10 cellular contexts compared by ENCODE assay signal in genomic region chr11:64131657-64132387, GRCh38. TPM values are rescaled to one million over a fixed set of nuclear protein-coding genes. Genes with fewer than 3 reads are reported as not detected.
DNase-seq lines count a peak whose midpoint lies in the region; FAIRE-seq and TF ChIP-seq lines count a peak whose summit lies in the region.
"Had no signal": no experiment of that assay in that cellular context is flagged by ENCODE, and none has a peak within 500 bp of the region (broad histone marks: within the 10 kb centered on the region; RNA-seq: fewer than 3 reads in every experiment).

No MANE protein-coding gene starts in this region.

- peak overlapping the region; percentile 27 for H3K27ac Mint-ChIP-seq in neural crest cell (ENCODE audit: unreplicated experiment)
- H3K27ac Mint-ChIP-seq: activated naive CD8-positive, alpha-beta T cell treated with anti-CD3 and anti-CD28 coated beads for 36 hours; nephron progenitor cell had no signal

- no peak for FAIRE-seq in HTR-8/SVneo (lab: Jason Lieb, UNC)

- WGBS in sigmoid colon, 2 donors = 57 to 84% methylated on average over 12 of the region's 12 CpGs

- no peaks in the 10 kb centered on the region for H3K9me3 Mint-ChIP-seq in neural crest cell
- H3K9me3 Mint-ChIP-seq: activated naive CD8-positive, alpha-beta T cell treated with anti-CD3 and anti-CD28 coated beads for 36 hours; central memory CD8-positive, alpha-beta T cell; nephron progenitor cell had no signal

- no peak overlapping the region for H3K4me3 Mint-ChIP-seq in neural crest cell
- H3K4me3 Mint-ChIP-seq: activated naive CD8-positive, alpha-beta T cell treated with anti-CD3 and anti-CD28 coated beads for 36 hours; central memory CD8-positive, alpha-beta T cell; nephron progenitor cell had no signal

- intact Hi-C loops in sigmoid colon (cut with DNase I) = no loop called here

- TF ChIP-seq EP300 in sigmoid colon (IDR thresholded peaks at IDR 0.05) = no peak

- H3K9me3 ChIP-seq in NT2/D1 (ENCODE audit: insufficient read depth, low read length) (no peaks in the 10 kb centered on the region), sigmoid colon (no peaks in the 10 kb centered on the region)

- TF ChIP-seq CTCF in neural crest cell (conservative IDR thresholded peaks at IDR 0.05) (no peak), sigmoid colon (IDR thresholded peaks at IDR 0.05) (no peak)

- no peaks in the 10 kb centered on the region for H3K27me3 Mint-ChIP-seq in neural crest cell (ENCODE audit: low read depth)
- H3K27me3 Mint-ChIP-seq: activated naive CD8-positive, alpha-beta T cell treated with anti-CD3 and anti-CD28 coated beads for 36 hours; central memory CD8-positive, alpha-beta T cell had no signal

- no peak overlapping the region for H3K4me3 ChIP-seq in NT2/D1 (ENCODE audit: insufficient read length, low read depth)
- no peak overlapping the region for H3K4me3 ChIP-seq in sigmoid colon

- peak overlapping the region; percentile 26 for H3K9ac ChIP-seq in NT2/D1 (ENCODE audit: insufficient read length, low read depth)

- peaks cover 42% of the 10 kb centered on the region for H3K4me1 ChIP-seq in NT2/D1 (ENCODE audit: insufficient read depth, insufficient read length)
- peaks cover 0 to 15% (median 11%) of the 10 kb centered on the region in 4 donors for H3K4me1 ChIP-seq in sigmoid colon

- H3K27ac ChIP-seq in sigmoid colon = no peak overlapping the region

- H3K4me1 Mint-ChIP-seq in neural crest cell = peaks cover 27% of the 10 kb centered on the region
- H3K4me1 Mint-ChIP-seq: activated naive CD8-positive, alpha-beta T cell treated with anti-CD3 and anti-CD28 coated beads for 36 hours; central memory CD8-positive, alpha-beta T cell had no signal

- H3K27me3 ChIP-seq in NT2/D1 (ENCODE audit: insufficient read depth, insufficient read length) (peaks cover 27% of the 10 kb centered on the region), sigmoid colon (no peaks in the 10 kb centered on the region)

- peak; percentile 11 for DNase-seq in GDM1 (lab: John Stamatoyannopoulos, UW)
- DNase-seq in NCI-H1694 (lab: John Stamatoyannopoulos, UW) = peak; percentile 31
- DNase-seq in NT2/D1 (ENCODE audit: low read depth, low spot score) = no peak
- no peak for DNase-seq in neural crest cell (ENCODE audit: low read depth, low spot score)
- DNase-seq in HTR-8/SVneo (ENCODE audit: insufficient read length, low spot score) = no peak
- DNase-seq in sigmoid colon = no peak
- no peak for DNase-seq in C1 segment of cervical spinal cord (lab: John Stamatoyannopoulos, UW)
- DNase-seq: activated naive CD8-positive, alpha-beta T cell treated with anti-CD3 and anti-CD28 coated beads for 36 hours; nephron progenitor cell had no signal

- H3K36me3 ChIP-seq in NT2/D1 (ENCODE audit: insufficient read depth, insufficient read length, low read length) = no peaks in the 10 kb centered on the region
- no peaks in the 10 kb centered on the region for H3K36me3 ChIP-seq in sigmoid colon

- TF ChIP-seq POLR2A in sigmoid colon (IDR thresholded peaks at IDR 0.05) = no peak

- H3K36me3 Mint-ChIP-seq in neural crest cell (ENCODE audit: low read depth) = no peaks in the 10 kb centered on the region
- H3K36me3 Mint-ChIP-seq: activated naive CD8-positive, alpha-beta T cell treated with anti-CD3 and anti-CD28 coated beads for 36 hours had no signal

RNA-seq across cellular contexts. Expression of gene MACROD1, which starts 34.1 kb away (rescaled TPM):
- total RNA-seq in neural crest cell = 22.1 and 26.1 TPM in 2 replicates
- 10 to 100 TPM; 23.3 to 33.9 (median 25.8) TPM for total RNA-seq in sigmoid colon
- 10 to 100 TPM; 14.2 to 16.8 (median 14.8) TPM for polyA plus RNA-seq in sigmoid colon

RNA-seq across cellular contexts. Expression of gene STIP1, which starts 54.1 kb away (rescaled TPM):
- total RNA-seq in neural crest cell (294 and 296 TPM in 2 replicates), sigmoid colon (10 to 100 TPM; 58.2 to 90.3 (median 81.0) TPM)
- polyA plus RNA-seq in sigmoid colon = 10 to 100 TPM; 38.4 to 84.3 (median 50.2) TPM

Comparison
In these comparisons a context has a peak if more than half of its experiments do, and no peak if none do; other contexts are left out.
1. DNase-seq: peak in GDM1 (single experiment) and NCI-H1694 (single experiment); none in NT2/D1 (single experiment), neural crest cell (single experiment), HTR-8/SVneo (single experiment), sigmoid colon (single experiment) and C1 segment of cervical spinal cord (0 of 14).